ENCODE assay signal across 8 cellular contexts in genomic region chr17:76506408-76507328, GRCh38. TPM values are rescaled to one million over a fixed set of nuclear protein-coding genes. Genes with fewer than 3 reads are reported as not detected.
A peak's percentile ranks its signal among the peaks of the same experiment; 100 is the strongest.
DNase-seq lines count a peak whose midpoint lies in the region; ATAC-seq and TF ChIP-seq lines count a peak whose summit lies in the region.

No MANE protein-coding gene starts in this region.

- no peaks in the 10 kb centered on the region for H3K9me3 Mint-ChIP-seq in T-cell
- H3K9me3 Mint-ChIP-seq in activated naive CD8-positive, alpha-beta T cell treated with anti-CD3 and anti-CD28 coated beads, Interleukin-2, amount 10 ng/mL, durations not matched to agents 7 days and 5 days, result no peaks in the 10 kb centered on the region

- intact Hi-C loops in left cardiac atrium (cut with DNase I), result loop anchor here (1.0 to 2.0 kb wide), 2 partner anchors 40 to 98 kb away; no protein-coding TSS in a partner anchor

- POLR2A ChIA-PET in T-cell (lab: Charles Lee), result interaction anchor here in 1 of 2 donors (0.6 kb wide), 1 partner anchor 52 kb away, joined by 8 read pairs; no protein-coding TSS in a partner anchor
- POLR2A ChIA-PET in activated naive CD8-positive, alpha-beta T cell treated with anti-CD3 and anti-CD28 coated beads, Interleukin-2, amount 10 ng/mL, durations not matched to agents 7 days and 5 days (lab: Charles Lee), result interaction anchor here (0.9 to 1.8 kb wide), 3 partner anchors 9 to 48 kb away, joined by 3 to 7 read pairs (median 4); no protein-coding TSS in a partner anchor

- TF ChIP-seq CTCF in AG09309 (IDR thresholded peaks at IDR 0.05; ENCODE audit: control insufficient read depth, insufficient read depth, low read depth, low read length, missing control alignments), result peak; percentile 94
- TF ChIP-seq CTCF in retinal pigment epithelial cell (conservative IDR thresholded peaks at IDR 0.05; ENCODE audit: low read depth, low read length), result peak; percentile 85

- no peak overlapping the region for H3K4me3 ChIP-seq in AG09309 (ENCODE audit: control insufficient read depth, low read depth, low read length)
- no peak overlapping the region for H3K4me3 ChIP-seq in retinal pigment epithelial cell (ENCODE audit: low read length)

- CTCF ChIA-PET in T-cell (lab: Charles Lee), result interaction anchor here (1.2 to 2.0 kb wide), 3 partner anchors 40 to 41 kb away, joined by 4 to 6 read pairs (median 5); partner anchors contain the start of gene AANAT (in 2 of the 2)

- no peaks in the 10 kb centered on the region for H3K27me3 Mint-ChIP-seq in T-cell
- H3K27me3 Mint-ChIP-seq in activated naive CD8-positive, alpha-beta T cell treated with anti-CD3 and anti-CD28 coated beads, Interleukin-2, amount 10 ng/mL, durations not matched to agents 7 days and 5 days, result peaks cover 8% of the 10 kb centered on the region

- H3K36me3 Mint-ChIP-seq in T-cell, result no peaks in the 10 kb centered on the region
- no peaks in the 10 kb centered on the region for H3K36me3 Mint-ChIP-seq in activated naive CD8-positive, alpha-beta T cell treated with anti-CD3 and anti-CD28 coated beads, Interleukin-2, amount 10 ng/mL, durations not matched to agents 7 days and 5 days

- ATAC-seq in T-cell (replicated peaks in 1 of 4), result peak; percentile 79 to 84 (median 82)
- peak; percentile 77 for ATAC-seq in activated naive CD8-positive, alpha-beta T cell treated with anti-CD3 and anti-CD28 coated beads, Interleukin-2, amount 10 ng/mL, durations not matched to agents 7 days and 5 days (ENCODE audit: low read depth)
- ATAC-seq in left cardiac atrium, result peak; percentile 70 to 75
- no peak for ATAC-seq in GM18519 (IDR thresholded peaks at IDR 0.05; ENCODE audit: low FRiP score, unreplicated experiment)

- H3K27ac Mint-ChIP-seq in T-cell, result no peak overlapping the region
- peak overlapping the region; percentile 40 for H3K27ac Mint-ChIP-seq in activated naive CD8-positive, alpha-beta T cell treated with anti-CD3 and anti-CD28 coated beads, Interleukin-2, amount 10 ng/mL, durations not matched to agents 7 days and 5 days

- DNase-seq in AG09309 (ENCODE audit: low read depth) (no peak), GM19238 (ENCODE audit: insufficient read length, low spot score) (peak; percentile 82), NCI-H1092 treated with DMSO at 0.1 percent for 48 hours (lab: John Stamatoyannopoulos, UW) (peak; percentile 62), T-cell (peak; percentile 67 to 92 (median 84)), left cardiac atrium (peak; percentile 83), retinal pigment epithelial cell (ENCODE audit: low read depth) (no peak)
- DNase-seq in activated naive CD8-positive, alpha-beta T cell treated with anti-CD3 and anti-CD28 coated beads, Interleukin-2, amount 10 ng/mL, durations not matched to agents 7 days and 5 days, result peak; percentile 94

- no peak overlapping the region for H3K4me3 Mint-ChIP-seq in T-cell
- no peak overlapping the region for H3K4me3 Mint-ChIP-seq in activated naive CD8-positive, alpha-beta T cell treated with anti-CD3 and anti-CD28 coated beads, Interleukin-2, amount 10 ng/mL, durations not matched to agents 7 days and 5 days

- H3K4me1 Mint-ChIP-seq in T-cell, result peaks cover 16 to 35% (median 32%) of the 10 kb centered on the region in 3 donors
- H3K4me1 Mint-ChIP-seq in activated naive CD8-positive, alpha-beta T cell treated with anti-CD3 and anti-CD28 coated beads, Interleukin-2, amount 10 ng/mL, durations not matched to agents 7 days and 5 days, result peaks cover 21% of the 10 kb centered on the region

RNA-seq across cellular contexts. Expression of gene RHBDF2, which starts 5.4 kb away (rescaled TPM):
- total RNA-seq in T-cell (10 to 100 TPM; 35.2 to 99.0 (median 74.0) TPM), left cardiac atrium (10 to 100 TPM; 16.0 to 18.9 TPM)
- 10 to 100 TPM; 65.1 to 67.2 TPM for total RNA-seq in activated naive CD8-positive, alpha-beta T cell treated with anti-CD3 and anti-CD28 coated beads, Interleukin-2, amount 10 ng/mL, durations not matched to agents 7 days and 5 days

RNA-seq across cellular contexts. Expression of gene CYGB, which starts 30.8 kb away (rescaled TPM):
- total RNA-seq in T-cell (under 1 TPM; 0.20 to 0.76 (median 0.65) TPM), left cardiac atrium (10 to 100 TPM; 45.7 to 70.8 TPM)
- under 1 TPM in 1 of 2 experiments, not detected in 1; 0.37 TPM for total RNA-seq in activated naive CD8-positive, alpha-beta T cell treated with anti-CD3 and anti-CD28 coated beads, Interleukin-2, amount 10 ng/mL, durations not matched to agents 7 days and 5 days

RNA-seq across cellular contexts. Expression of gene PRCD, which starts 33.2 kb away (rescaled TPM):
- 1 to 10 TPM in 2 of 5 donors, under 1 TPM in 3; 0.66 to 1.3 (median 0.92) TPM for total RNA-seq in T-cell
- total RNA-seq in activated naive CD8-positive, alpha-beta T cell treated with anti-CD3 and anti-CD28 coated beads, Interleukin-2, amount 10 ng/mL, durations not matched to agents 7 days and 5 days, result 1 to 10 TPM in 1 of 2 experiments, under 1 TPM in 1; 0.78 to 1.1 TPM
- 1 to 10 TPM; 5.5 to 7.7 TPM for total RNA-seq in left cardiac atrium

RNA-seq across cellular contexts. Expression of gene AANAT, which starts 39.3 kb away (rescaled TPM):
- total RNA-seq in T-cell (not detected), left cardiac atrium (not detected)
- not detected for total RNA-seq in activated naive CD8-positive, alpha-beta T cell treated with anti-CD3 and anti-CD28 coated beads, Interleukin-2, amount 10 ng/mL, durations not matched to agents 7 days and 5 days

RNA-seq across cellular contexts. Expression of gene UBE2O, which starts 53.7 kb away (rescaled TPM):
- total RNA-seq in T-cell (10 to 100 TPM; 33.9 to 57.8 (median 47.5) TPM), left cardiac atrium (10 to 100 TPM; 28.3 to 29.1 TPM)
- 10 to 100 TPM; 31.3 to 31.4 TPM for total RNA-seq in activated naive CD8-positive, alpha-beta T cell treated with anti-CD3 and anti-CD28 coated beads, Interleukin-2, amount 10 ng/mL, durations not matched to agents 7 days and 5 days

Comparison
In these comparisons a context has a peak if more than half of its experiments do, and no peak if none do; other contexts are left out.
1. DNase-seq: peak in GM19238 (single experiment), NCI-H1092 treated with DMSO at 0.1 percent for 48 hours (single experiment), T-cell (34 of 34), activated naive CD8-positive, alpha-beta T cell treated with anti-CD3 and anti-CD28 coated beads, Interleukin-2, amount 10 ng/mL, durations not matched to agents 7 days and 5 days (single experiment) and left cardiac atrium (single experiment); none in AG09309 (single experiment) and retinal pigment epithelial cell (single experiment).
2. RNA of gene CYGB, which starts 30.8 kb away (total RNA-seq): 45.7 to 70.8 TPM in left cardiac atrium; 0.20 to 0.76 TPM in T-cell and 0.37 TPM in activated naive CD8-positive, alpha-beta T cell treated with anti-CD3 and anti-CD28 coated beads, Interleukin-2, amount 10 ng/mL, durations not matched to agents 7 days and 5 days; every median in the first group is over 10 times any median in the second.